1 cellular context compared by ENCODE assay signal in the genomic region with DNA sequence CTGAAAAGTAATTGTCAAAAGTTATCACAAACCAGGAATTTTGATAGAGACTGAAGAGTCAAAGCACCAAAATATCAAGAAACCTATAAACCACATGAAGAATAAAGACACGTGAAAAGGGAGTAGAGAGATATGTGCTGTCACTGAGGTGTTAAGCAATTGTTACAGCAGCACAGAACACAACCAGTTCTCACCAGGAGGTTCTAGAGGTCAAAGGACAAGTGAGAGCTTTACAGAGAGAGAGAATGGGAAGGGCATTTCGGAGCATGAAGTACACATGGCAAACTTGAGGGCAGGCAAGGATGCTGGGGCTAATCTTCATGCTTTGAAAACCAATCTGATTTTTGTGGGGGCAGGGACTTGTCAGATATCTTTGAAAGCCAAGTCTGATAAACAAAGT.
TF ChIP-seq lines count a peak whose summit lies in the region.

No MANE protein-coding gene starts in this region.

TF ChIP-seq in WTC11, 78 proteins besides CTCF, POLR2A, EP300 and RAD21 (continued from another document):
- no peak for TF ChIP-seq ZNF317 (CRISPR knock-in tag; IDR thresholded peaks at IDR 0.05; ENCODE audit: borderline replicate concordance, low read depth)
- no peak for TF ChIP-seq NFE2L1 (CRISPR knock-in tag; IDR thresholded peaks at IDR 0.05)
